In the genomic region with DNA sequence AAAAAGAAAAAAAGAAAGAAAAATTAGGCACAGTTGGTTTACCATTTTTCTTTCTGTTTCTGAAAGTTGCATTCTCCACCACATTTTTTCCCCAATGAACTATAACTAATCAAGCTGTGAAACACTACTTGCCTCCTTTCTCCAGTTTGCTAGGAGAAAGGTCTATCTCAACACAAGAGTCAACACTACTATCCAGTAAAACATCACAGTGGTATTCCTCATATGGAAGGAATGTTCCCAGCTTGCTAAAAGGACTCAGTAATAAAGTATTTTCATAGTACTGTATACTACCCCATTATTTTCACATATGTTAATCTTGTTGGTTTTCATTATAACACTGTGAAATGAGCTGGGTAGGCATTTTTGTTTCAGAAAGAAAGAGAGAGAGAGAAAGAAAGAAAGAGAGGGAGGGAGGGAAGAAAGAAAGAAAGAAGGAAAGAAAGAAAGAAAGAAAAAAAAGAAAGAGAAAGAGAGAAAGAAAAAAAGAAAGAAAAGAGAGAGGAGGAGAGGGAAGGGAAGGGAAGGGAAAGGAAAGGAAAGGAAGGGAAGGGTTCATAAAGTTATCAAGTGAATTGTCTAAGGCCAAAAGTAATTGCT, we compare ENCODE assay signal across 1 cellular context.
TF ChIP-seq lines count a peak whose summit lies in the region.

No MANE protein-coding gene starts in this region.

TF ChIP-seq in K562, 482 proteins besides CTCF, POLR2A, EP300 and RAD21:
- TF ChIP-seq, protein P1, sequence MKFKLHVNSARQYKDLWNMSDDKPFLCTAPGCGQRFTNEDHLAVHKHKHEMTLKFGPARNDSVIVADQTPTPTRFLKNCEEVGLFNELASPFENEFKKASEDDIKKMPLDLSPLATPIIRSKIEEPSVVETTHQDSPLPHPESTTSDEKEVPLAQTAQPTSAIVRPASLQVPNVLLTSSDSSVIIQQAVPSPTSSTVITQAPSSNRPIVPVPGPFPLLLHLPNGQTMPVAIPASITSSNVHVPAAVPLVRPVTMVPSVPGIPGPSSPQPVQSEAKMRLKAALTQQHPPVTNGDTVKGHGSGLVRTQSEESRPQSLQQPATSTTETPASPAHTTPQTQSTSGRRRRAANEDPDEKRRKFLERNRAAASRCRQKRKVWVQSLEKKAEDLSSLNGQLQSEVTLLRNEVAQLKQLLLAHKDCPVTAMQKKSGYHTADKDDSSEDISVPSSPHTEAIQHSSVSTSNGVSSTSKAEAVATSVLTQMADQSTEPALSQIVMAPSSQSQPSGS (CRISPR knock-in tag; IDR thresholded peaks at IDR 0.05): no peak
- TF ChIP-seq BACH1 (tag; IDR thresholded peaks at IDR 0.05): no peak
- TF ChIP-seq ZNF589 (CRISPR knock-in tag; IDR thresholded peaks at IDR 0.05; ENCODE audit: low read depth): no peak
- TF ChIP-seq SREBF1 (IDR thresholded peaks at IDR 0.05; ENCODE audit: borderline replicate concordance, low read depth, low read length): no peak
- TF ChIP-seq ERF (CRISPR knock-in tag; IDR thresholded peaks at IDR 0.05): no peak
- TF ChIP-seq IRF9 (tag; IDR thresholded peaks at IDR 0.05): no peak
- TF ChIP-seq RREB1 (CRISPR knock-in tag; IDR thresholded peaks at IDR 0.05): no peak
- peak; percentile 37; the same call in 1 of the 2 replicates for TF ChIP-seq C11orf30 (IDR thresholded peaks at IDR 0.05; ENCODE audit: low read depth)
- TF ChIP-seq FOXM1 (IDR thresholded peaks at IDR 0.05; ENCODE audit: low read depth): no peak
- TF ChIP-seq FOXM1 (CRISPR knock-in tag; IDR thresholded peaks at IDR 0.05; ENCODE audit: low read depth): no peak
- TF ChIP-seq NR0B1 (IDR thresholded peaks at IDR 0.05; ENCODE audit: partially characterized antibody): no peak
- TF ChIP-seq ZNF316 (IDR thresholded peaks at IDR 0.05): peak; percentile 52
- TF ChIP-seq HDAC1 (IDR thresholded peaks at IDR 0.05): no peak
- TF ChIP-seq RUNX1 (IDR thresholded peaks at IDR 0.05; ENCODE audit: low read depth): no peak
- TF ChIP-seq, protein P2, sequence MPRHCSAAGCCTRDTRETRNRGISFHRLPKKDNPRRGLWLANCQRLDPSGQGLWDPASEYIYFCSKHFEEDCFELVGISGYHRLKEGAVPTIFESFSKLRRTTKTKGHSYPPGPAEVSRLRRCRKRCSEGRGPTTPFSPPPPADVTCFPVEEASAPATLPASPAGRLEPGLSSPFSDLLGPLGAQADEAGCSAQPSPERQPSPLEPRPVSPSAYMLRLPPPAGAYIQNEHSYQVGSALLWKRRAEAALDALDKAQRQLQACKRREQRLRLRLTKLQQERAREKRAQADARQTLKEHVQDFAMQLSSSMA (CRISPR knock-in tag; IDR thresholded peaks at IDR 0.05): no peak
- TF ChIP-seq ESRRA (IDR thresholded peaks at IDR 0.05; ENCODE audit: borderline replicate concordance, low read depth): no peak
- no peak for TF ChIP-seq ZNF23 (CRISPR knock-in tag; IDR thresholded peaks at IDR 0.05)
- no peak for TF ChIP-seq CCNT2 (IDR thresholded peaks at IDR 0.05; ENCODE audit: borderline replicate concordance, extremely low read depth, insufficient read length, low read depth, low read length)
- TF ChIP-seq PRMT5 (CRISPR knock-in tag; IDR thresholded peaks at IDR 0.05): no peak
- TF ChIP-seq HNRNPL (IDR thresholded peaks at IDR 0.05; ENCODE audit: low read depth, low read length): no peak
- no peak for TF ChIP-seq NUFIP1 (IDR thresholded peaks at IDR 0.05; ENCODE audit: partially characterized antibody)
- TF ChIP-seq, protein P3, sequence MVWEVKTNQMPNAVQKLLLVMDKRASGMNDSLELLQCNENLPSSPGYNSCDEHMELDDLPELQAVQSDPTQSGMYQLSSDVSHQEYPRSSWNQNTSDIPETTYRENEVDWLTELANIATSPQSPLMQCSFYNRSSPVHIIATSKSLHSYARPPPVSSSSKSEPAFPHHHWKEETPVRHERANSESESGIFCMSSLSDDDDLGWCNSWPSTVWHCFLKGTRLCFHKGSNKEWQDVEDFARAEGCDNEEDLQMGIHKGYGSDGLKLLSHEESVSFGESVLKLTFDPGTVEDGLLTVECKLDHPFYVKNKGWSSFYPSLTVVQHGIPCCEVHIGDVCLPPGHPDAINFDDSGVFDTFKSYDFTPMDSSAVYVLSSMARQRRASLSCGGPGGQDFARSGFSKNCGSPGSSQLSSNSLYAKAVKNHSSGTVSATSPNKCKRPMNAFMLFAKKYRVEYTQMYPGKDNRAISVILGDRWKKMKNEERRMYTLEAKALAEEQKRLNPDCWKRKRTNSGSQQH (CRISPR knock-in tag; IDR thresholded peaks at IDR 0.05): 0 out of 2 replicates have a peak, but pooled peaks have one; percentile 47
- no peak for TF ChIP-seq ZBTB17 (CRISPR knock-in tag; IDR thresholded peaks at IDR 0.05)
- TF ChIP-seq, protein P4, sequence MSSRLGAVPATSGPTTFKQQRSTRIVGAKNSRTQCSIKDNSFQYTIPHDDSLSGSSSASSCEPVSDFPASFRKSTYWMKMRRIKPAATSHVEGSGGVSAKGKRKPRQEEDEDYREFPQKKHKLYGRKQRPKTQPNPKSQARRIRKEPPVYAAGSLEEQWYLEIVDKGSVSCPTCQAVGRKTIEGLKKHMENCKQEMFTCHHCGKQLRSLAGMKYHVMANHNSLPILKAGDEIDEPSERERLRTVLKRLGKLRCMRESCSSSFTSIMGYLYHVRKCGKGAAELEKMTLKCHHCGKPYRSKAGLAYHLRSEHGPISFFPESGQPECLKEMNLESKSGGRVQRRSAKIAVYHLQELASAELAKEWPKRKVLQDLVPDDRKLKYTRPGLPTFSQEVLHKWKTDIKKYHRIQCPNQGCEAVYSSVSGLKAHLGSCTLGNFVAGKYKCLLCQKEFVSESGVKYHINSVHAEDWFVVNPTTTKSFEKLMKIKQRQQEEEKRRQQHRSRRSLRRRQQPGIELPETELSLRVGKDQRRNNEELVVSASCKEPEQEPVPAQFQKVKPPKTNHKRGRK (tag; IDR thresholded peaks at IDR 0.05): peak; percentile 70
- TF ChIP-seq PTRF (tag; IDR thresholded peaks at IDR 0.05): no peak
- TF ChIP-seq ZNF347 (CRISPR knock-in tag; IDR thresholded peaks at IDR 0.05; ENCODE audit: low read depth): no peak
- TF ChIP-seq GTF2A2 (tag; IDR thresholded peaks at IDR 0.05): no peak
- TF ChIP-seq ZNF785 (CRISPR knock-in tag; IDR thresholded peaks at IDR 0.05): no peak
- no peak for TF ChIP-seq ZNF184 (CRISPR knock-in tag; IDR thresholded peaks at IDR 0.05)
